8 cellular contexts compared by ENCODE assay signal in the genomic region with DNA sequence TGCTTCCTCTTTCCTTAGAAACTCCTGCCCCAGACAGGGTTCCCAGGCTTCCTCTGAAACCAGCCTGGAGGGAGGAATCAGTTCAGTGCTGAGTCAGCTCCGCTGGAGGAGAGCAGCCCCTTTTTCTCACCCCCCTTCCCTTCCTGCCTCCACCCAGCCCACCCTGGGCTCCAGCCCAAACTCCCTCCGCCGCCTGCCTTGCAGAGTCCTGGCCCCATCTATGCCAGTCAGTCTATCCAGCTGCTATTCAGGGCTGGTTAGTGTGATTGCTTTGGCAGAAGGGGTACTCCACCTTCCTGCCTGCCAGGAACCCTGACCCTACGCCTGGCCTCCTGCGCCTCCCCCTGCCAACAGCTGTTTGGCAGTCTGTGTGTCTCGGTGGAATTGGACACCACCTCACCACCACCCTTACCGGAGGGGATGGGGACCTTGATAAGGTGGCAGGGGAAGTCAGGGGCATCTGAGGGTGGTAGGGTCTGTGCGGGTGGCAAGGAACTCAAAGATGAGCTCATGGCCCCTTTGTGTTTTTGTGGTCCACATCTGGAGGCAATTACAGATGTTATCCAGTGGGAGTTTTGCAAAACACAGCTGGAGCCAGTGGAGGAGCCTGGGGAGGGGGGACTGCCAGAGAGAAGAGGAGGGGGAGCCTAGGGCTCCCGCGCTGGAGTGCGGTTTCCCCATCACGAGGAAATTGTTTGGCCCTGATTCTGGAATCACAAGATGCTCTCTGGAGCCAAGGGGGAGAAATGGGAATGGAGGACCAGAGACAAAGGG. TPM values are rescaled to one million over a fixed set of nuclear protein-coding genes. Genes with fewer than 3 reads are reported as not detected.
DNase-seq lines count a peak whose midpoint lies in the region; ATAC-seq, FAIRE-seq and TF ChIP-seq lines count a peak whose summit lies in the region.

No MANE protein-coding gene starts in this region.

- H2AFZ ChIP-seq in ACC112 (ENCODE audit: low read length, unreplicated experiment) (no peak overlapping the region), endothelial cell of umbilical vein (ENCODE audit: low read depth, low read length) (no peak overlapping the region)

- H3K27ac ChIP-seq in ACC112 (ENCODE audit: low read depth, low read length) (peak overlapping the region; percentile 100), endothelial cell of umbilical vein (ENCODE audit: insufficient read depth, low read depth, low read length) (peak overlapping the region; percentile 90)

- no peaks in the 10 kb centered on the region for H3K9me1 ChIP-seq in endothelial cell of umbilical vein (replicated peaks; ENCODE audit: control insufficient read depth, extremely low read depth, insufficient read depth, low read length)

- peaks cover under 1% of the 10 kb centered on the region for H3K79me2 ChIP-seq in ACC112 (ENCODE audit: control insufficient read depth, insufficient read depth, low read length, unreplicated experiment)
- peaks cover 26% of the 10 kb centered on the region for H3K79me2 ChIP-seq in endothelial cell of umbilical vein (ENCODE audit: control insufficient read depth, insufficient read depth, low read length)

- H3K27me3 ChIP-seq in ACC112 (ENCODE audit: insufficient read depth, low read length) (no peaks in the 10 kb centered on the region), endothelial cell of umbilical vein (ENCODE audit: control insufficient read depth in 2 of 2, insufficient read depth in 2 of 2, low read length in 2 of 2) (no peaks in the 10 kb centered on the region)

- no peak for TF ChIP-seq CTCF in endothelial cell of umbilical vein (IDR thresholded peaks at IDR 0.05; ENCODE audit: extremely low read depth in 1 of 2, insufficient read depth in 1 of 2, low read depth in 1 of 2, low read length in 2 of 2)

- no TSS peak for BruUV-seq in endothelial cell of umbilical vein (replicated peaks; lab: Mats Ljungman, UMichigan)

- H3K4me1 ChIP-seq in ACC112 (ENCODE audit: control insufficient read depth, insufficient read depth, low read length, unreplicated experiment) = peaks cover 77% of the 10 kb centered on the region
- H3K4me1 ChIP-seq in endothelial cell of umbilical vein (ENCODE audit: control insufficient read depth, extremely low read depth, insufficient read depth, low read length) = peaks cover 75% of the 10 kb centered on the region

- ATAC-seq in GM18511 (IDR thresholded peaks at IDR 0.05; ENCODE audit: unreplicated experiment) (no peak), HG03460 (IDR thresholded peaks at IDR 0.05; ENCODE audit: unreplicated experiment) (no peak), GM19351 (IDR thresholded peaks at IDR 0.05; ENCODE audit: unreplicated experiment) (no peak)

- peak overlapping the region; percentile 63 for H3K9ac ChIP-seq in endothelial cell of umbilical vein (replicated peaks; ENCODE audit: extremely low read depth, insufficient read depth, low read length)

- peak; percentile 99 for FAIRE-seq in endothelial cell of umbilical vein (lab: Jason Lieb, UNC)

- CTCF ChIA-PET in endothelial cell of umbilical vein (lab: Charles Lee) = interaction anchor here (0.7 to 10.2 kb wide), 15 partner anchors 13 to 293 kb away, joined by 3 to 313 read pairs (median 3); partner anchors contain the start of genes MMP14, MRPL52 and PRMT5

- H3K4me3 ChIP-seq in ACC112 (ENCODE audit: low read depth, low read length) = peak overlapping the region; percentile 16; the same call in 1 of the 2 replicates
- H3K4me3 ChIP-seq in endothelial cell of umbilical vein (replicated peaks in 1 of 3; ENCODE audit: insufficient read depth in 1 of 3, low read depth in 1 of 3, low read length in 3 of 3) = no peak overlapping the region

- POLR2A ChIA-PET in endothelial cell of umbilical vein (lab: Charles Lee) = interaction anchor here (1.0 to 1.7 kb wide), 2 partner anchors 10 to 18 kb away, joined by 3 to 7 read pairs; no protein-coding TSS in a partner anchor

- intact Hi-C loops in endothelial cell of umbilical vein (cut with micrococcal nuclease) = loop anchor here (1.0 kb wide), 1 partner anchor 10 kb away; no protein-coding TSS in a partner anchor

- dilution Hi-C loops in endothelial cell of umbilical vein (cut with MboI; ENCODE audit: extremely low pct_ligation_motif_present, low sequenced_read_pairs) = no loop called here

- no peak for TF ChIP-seq POLR2A in endothelial cell of umbilical vein (IDR thresholded peaks at IDR 0.05; ENCODE audit: low read depth, low read length)

- peaks cover 14% of the 10 kb centered on the region; the same call in 1 of the 2 replicates for H3K36me3 ChIP-seq in ACC112 (ENCODE audit: insufficient read depth, low read length)
- peaks cover 19 to 31% of the 10 kb centered on the region in 2 experiments for H3K36me3 ChIP-seq in endothelial cell of umbilical vein (ENCODE audit: control insufficient read depth in 2 of 2, extremely low read depth in 1 of 2, insufficient read depth in 2 of 2, low read length in 2 of 2)

- no peaks in the 10 kb centered on the region for H3K9me3 ChIP-seq in endothelial cell of umbilical vein (replicated peaks; ENCODE audit: control insufficient read depth, insufficient read depth, low read length)

- DNase-seq in NCI-H1694 treated with DMSO at 0.1 percent for 48 hours (lab: John Stamatoyannopoulos, UW) (peak; percentile 22), endothelial cell of umbilical vein (ENCODE audit: low read depth, low spot score) (peak; percentile 88), mucosa of gallbladder (ENCODE audit: low spot score) (peak; percentile 65), T1000 (lab: John Stamatoyannopoulos, UW) (no peak)

- H3K4me2 ChIP-seq in endothelial cell of umbilical vein (ENCODE audit: insufficient read depth, low read length) = no peak overlapping the region

- no peaks in the 10 kb centered on the region for H4K20me1 ChIP-seq in endothelial cell of umbilical vein (replicated peaks; ENCODE audit: control insufficient read depth, extremely low read depth, insufficient read depth, low read length)

TF ChIP-seq in endothelial cell of umbilical vein, 7 proteins besides CTCF, POLR2A, EP300 and RAD21 (continues in another document):
- TF ChIP-seq, protein P1, sequence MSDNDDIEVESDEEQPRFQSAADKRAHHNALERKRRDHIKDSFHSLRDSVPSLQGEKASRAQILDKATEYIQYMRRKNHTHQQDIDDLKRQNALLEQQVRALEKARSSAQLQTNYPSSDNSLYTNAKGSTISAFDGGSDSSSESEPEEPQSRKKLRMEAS (IDR thresholded peaks at IDR 0.05; ENCODE audit: insufficient read depth, insufficient read length) = no peak
- TF ChIP-seq JUN (IDR thresholded peaks at IDR 0.05; ENCODE audit: borderline replicate concordance, insufficient read depth, insufficient read length, low read depth) = peak; percentile 5

RNA-seq across cellular contexts. Expression of gene MMP14, which starts 12.2 kb away (rescaled TPM):
- 603 and 615 TPM in 2 replicates for total RNA-seq in endothelial cell of umbilical vein
- polyA plus RNA-seq in endothelial cell of umbilical vein = 501 and 506 TPM in 2 replicates
- polyA plus RNA-seq in endothelial cell of umbilical vein (2011; cell fraction: cytosol; rRNA removed) = 405 and 422 TPM in 2 replicates
- polyA plus RNA-seq in endothelial cell of umbilical vein (2011; cell fraction: nucleus; rRNA removed) = 470 and 520 TPM in 2 replicates
- polyA plus RNA-seq in endothelial cell of umbilical vein (2012) = 391 and 406 TPM in 2 replicates
- 453 and 535 TPM in 2 replicates for polyA minus RNA-seq in endothelial cell of umbilical vein
- not detected for polyA minus RNA-seq in endothelial cell of umbilical vein (2011; cell fraction: cytosol; rRNA and poly(A)+ RNA removed)
- 120 and 149 TPM in 2 replicates for polyA minus RNA-seq in endothelial cell of umbilical vein (2011; cell fraction: nucleus; rRNA and poly(A)+ RNA removed)
- 222 TPM for total RNA-seq in mucosa of gallbladder

RNA-seq across cellular contexts. Expression of gene MRPL52, which starts 18.9 kb away (rescaled TPM):
- total RNA-seq in endothelial cell of umbilical vein (174 TPM in 2 replicates), mucosa of gallbladder (85.1 TPM)
- 81.1 and 127 TPM in 2 replicates for polyA plus RNA-seq in endothelial cell of umbilical vein
- polyA plus RNA-seq in endothelial cell of umbilical vein (2011; cell fraction: cytosol; rRNA removed) = 87.3 and 87.8 TPM in 2 replicates
- polyA plus RNA-seq in endothelial cell of umbilical vein (2011; cell fraction: nucleus; rRNA removed) = 45.3 and 48.8 TPM in 2 replicates
- polyA plus RNA-seq in endothelial cell of umbilical vein (2012) = 152 and 176 TPM in 2 replicates
- 17.8 and 26.3 TPM in 2 replicates for polyA minus RNA-seq in endothelial cell of umbilical vein
- 56.1 TPM for polyA minus RNA-seq in endothelial cell of umbilical vein (2011; cell fraction: cytosol; rRNA and poly(A)+ RNA removed)
- 9.8 and 11.5 TPM in 2 replicates for polyA minus RNA-seq in endothelial cell of umbilical vein (2011; cell fraction: nucleus; rRNA and poly(A)+ RNA removed)

RNA-seq across cellular contexts. Expression of gene LRP10, which starts 23.0 kb away (rescaled TPM):
- total RNA-seq in endothelial cell of umbilical vein = 119 and 123 TPM in 2 replicates
- 157 and 192 TPM in 2 replicates for polyA plus RNA-seq in endothelial cell of umbilical vein
- 119 and 152 TPM in 2 replicates for polyA plus RNA-seq in endothelial cell of umbilical vein (2011; cell fraction: cytosol; rRNA removed)
- polyA plus RNA-seq in endothelial cell of umbilical vein (2011; cell fraction: nucleus; rRNA removed) = 62.0 and 72.3 TPM in 2 replicates
- 115 and 125 TPM in 2 replicates for polyA plus RNA-seq in endothelial cell of umbilical vein (2012)
- polyA minus RNA-seq in endothelial cell of umbilical vein = 193 and 248 TPM in 2 replicates
- 31.7 TPM for polyA minus RNA-seq in endothelial cell of umbilical vein (2011; cell fraction: cytosol; rRNA and poly(A)+ RNA removed)
- polyA minus RNA-seq in endothelial cell of umbilical vein (2011; cell fraction: nucleus; rRNA and poly(A)+ RNA removed) = 37.7 and 38.5 TPM in 2 replicates
- total RNA-seq in mucosa of gallbladder = 315 TPM

RNA-seq across cellular contexts. Expression of gene SLC7A7, which starts 33.3 kb away (rescaled TPM):
- total RNA-seq in endothelial cell of umbilical vein = 18.5 and 22.5 TPM in 2 replicates
- polyA plus RNA-seq in endothelial cell of umbilical vein = 94.0 and 103 TPM in 2 replicates
- 31.3 and 31.5 TPM in 2 replicates for polyA plus RNA-seq in endothelial cell of umbilical vein (2011; cell fraction: cytosol; rRNA removed)
- 33.2 and 38.6 TPM in 2 replicates for polyA plus RNA-seq in endothelial cell of umbilical vein (2011; cell fraction: nucleus; rRNA removed)
- polyA plus RNA-seq in endothelial cell of umbilical vein (2012) = 9.0 and 10.5 TPM in 2 replicates
- polyA minus RNA-seq in endothelial cell of umbilical vein = 83.6 and 99.3 TPM in 2 replicates
- not detected for polyA minus RNA-seq in endothelial cell of umbilical vein (2011; cell fraction: cytosol; rRNA and poly(A)+ RNA removed)
- 11.0 and 15.1 TPM in 2 replicates for polyA minus RNA-seq in endothelial cell of umbilical vein (2011; cell fraction: nucleus; rRNA and poly(A)+ RNA removed)
- total RNA-seq in mucosa of gallbladder = 72.7 TPM

RNA-seq across cellular contexts. Expression of gene REM2, which starts 34.4 kb away (rescaled TPM):
- 0.33 TPM in 1 of 2 replicates, not detected in the other for total RNA-seq in endothelial cell of umbilical vein
- polyA plus RNA-seq in endothelial cell of umbilical vein = 0.06 TPM in 1 of 2 replicates, not detected in the other
- polyA plus RNA-seq in endothelial cell of umbilical vein (2011; cell fraction: cytosol; rRNA removed) = 0.04 TPM in 1 of 2 replicates, not detected in the other
- polyA plus RNA-seq in endothelial cell of umbilical vein (2011; cell fraction: nucleus; rRNA removed) = 0.46 TPM in 2 replicates
- polyA plus RNA-seq in endothelial cell of umbilical vein (2012) = not detected in 2 replicates
- 0.17 TPM in 1 of 2 replicates, not detected in the other for polyA minus RNA-seq in endothelial cell of umbilical vein
- polyA minus RNA-seq in endothelial cell of umbilical vein (2011; cell fraction: cytosol; rRNA and poly(A)+ RNA removed) = not detected
- 0.34 TPM in 1 of 2 replicates, not detected in the other for polyA minus RNA-seq in endothelial cell of umbilical vein (2011; cell fraction: nucleus; rRNA and poly(A)+ RNA removed)
- total RNA-seq in mucosa of gallbladder = 1.4 TPM
